Comparison of ENCODE assay signal across 1 cellular context in the genomic region with DNA sequence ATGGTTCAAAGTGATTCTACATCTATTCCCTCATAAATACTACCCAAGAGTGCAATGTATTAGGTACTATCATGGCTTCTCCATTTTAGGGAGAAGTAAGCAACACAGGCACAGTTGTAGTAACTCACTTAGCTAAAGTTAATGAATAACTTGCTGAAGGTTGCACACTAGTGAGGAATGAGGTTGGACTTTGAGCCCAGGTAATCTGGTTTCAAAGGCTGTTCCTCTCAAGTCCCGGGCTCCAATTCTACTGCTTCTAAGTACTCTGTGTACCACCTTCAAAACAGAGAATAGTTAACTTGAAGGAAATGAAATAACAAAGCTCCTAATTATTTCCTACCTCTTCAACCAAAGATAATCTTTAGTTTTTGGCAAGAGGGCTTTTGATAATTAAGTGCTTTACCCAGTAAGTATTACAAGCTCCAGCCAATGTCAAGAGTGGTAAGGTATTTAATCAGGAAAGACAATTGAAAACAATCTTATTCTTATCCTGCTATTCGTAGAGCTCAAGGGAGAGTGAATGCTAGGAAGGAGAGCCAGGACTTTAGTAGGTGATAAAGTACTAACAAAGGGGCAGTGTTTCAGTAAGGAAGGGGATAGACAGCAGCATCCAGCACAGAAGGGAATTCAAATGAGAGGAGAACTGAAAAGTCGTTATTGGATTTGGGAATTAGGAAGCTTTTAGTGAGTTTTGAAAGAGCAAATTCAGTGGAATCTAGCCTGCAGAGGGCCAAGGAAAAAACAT.
A peak's percentile ranks its signal among the peaks of the same experiment; 100 is the strongest.
TF ChIP-seq lines count a peak whose summit lies in the region.

No MANE protein-coding gene starts in this region.

TF ChIP-seq in HepG2, 621 proteins besides CTCF, POLR2A, EP300 and RAD21 (continued from another document and continues in another):
- TF ChIP-seq ZEB1 (IDR thresholded peaks at IDR 0.05; ENCODE audit: insufficient replicate concordance, low read depth) (peak; percentile 71), ZXDC (CRISPR knock-in tag; IDR thresholded peaks at IDR 0.05) (no peak), BRD4 (CRISPR knock-in tag; IDR thresholded peaks at IDR 0.05) (no peak), DDIT3 (CRISPR knock-in tag; IDR thresholded peaks at IDR 0.05) (no peak), KLF12 (CRISPR knock-in tag; IDR thresholded peaks at IDR 0.05; ENCODE audit: borderline replicate concordance) (no peak), ZSCAN9 (CRISPR knock-in tag; IDR thresholded peaks at IDR 0.05; ENCODE audit: borderline replicate concordance) (no peak), HNRNPK (IDR thresholded peaks at IDR 0.05; ENCODE audit: low read depth, low read length, poor library complexity, severe bottlenecking) (no peak), SRSF1 (optimal IDR thresholded peaks at IDR 0.05; ENCODE audit: low read depth, low read length) (no peak), ZNF672 (CRISPR knock-in tag; IDR thresholded peaks at IDR 0.05) (no peak), HOXA5 (CRISPR knock-in tag; IDR thresholded peaks at IDR 0.05) (no peak), ZNF136 (CRISPR knock-in tag; IDR thresholded peaks at IDR 0.05; ENCODE audit: low read depth) (no peak), TEAD3 (CRISPR knock-in tag; optimal IDR thresholded peaks at IDR 0.05; ENCODE audit: borderline replicate concordance) (peak; percentile 76), ARHGAP35 (CRISPR knock-in tag; IDR thresholded peaks at IDR 0.05; ENCODE audit: borderline replicate concordance) (no peak), CBFB (CRISPR knock-in tag; IDR thresholded peaks at IDR 0.05) (no peak), LBX2 (CRISPR knock-in tag; IDR thresholded peaks at IDR 0.05; ENCODE audit: borderline replicate concordance) (no peak), PHF8 (CRISPR knock-in tag; IDR thresholded peaks at IDR 0.05) (no peak), KLF9 (CRISPR knock-in tag; IDR thresholded peaks at IDR 0.05; ENCODE audit: low read depth) (no peak), ZNF333 (CRISPR knock-in tag; IDR thresholded peaks at IDR 0.05; ENCODE audit: borderline replicate concordance) (no peak), KAT8 (CRISPR knock-in tag; IDR thresholded peaks at IDR 0.05) (peak; percentile 58), ZNF576 (CRISPR knock-in tag; IDR thresholded peaks at IDR 0.05) (no peak), PAF1 (CRISPR knock-in tag; IDR thresholded peaks at IDR 0.05) (no peak), ZNF24 (IDR thresholded peaks at IDR 0.05) (no peak), ZNF232 (CRISPR knock-in tag; IDR thresholded peaks at IDR 0.05; ENCODE audit: borderline replicate concordance) (no peak), POLR2G (IDR thresholded peaks at IDR 0.05; ENCODE audit: low read depth, low read length) (no peak), PTBP1 (IDR thresholded peaks at IDR 0.05; ENCODE audit: low read depth, low read length, poor library complexity, severe bottlenecking) (no peak), ZNF883 (CRISPR knock-in tag; IDR thresholded peaks at IDR 0.05; ENCODE audit: not compliant biosample characterization) (no peak), BATF2 (CRISPR knock-in tag; IDR thresholded peaks at IDR 0.05) (no peak), ZNF713 (CRISPR knock-in tag; IDR thresholded peaks at IDR 0.05) (no peak), ATF7-NPFF (CRISPR knock-in tag; IDR thresholded peaks at IDR 0.05; ENCODE audit: low read depth) (no peak), PCBP1 (IDR thresholded peaks at IDR 0.05; ENCODE audit: borderline replicate concordance, low read depth, low read length) (no peak), ZC3H13 (CRISPR knock-in tag; IDR thresholded peaks at IDR 0.05) (no peak), GZF1 (CRISPR knock-in tag; IDR thresholded peaks at IDR 0.05) (no peak), ZNF747 (CRISPR knock-in tag; IDR thresholded peaks at IDR 0.05; ENCODE audit: borderline replicate concordance) (no peak), ZNF552 (CRISPR knock-in tag; IDR thresholded peaks at IDR 0.05; ENCODE audit: borderline replicate concordance) (no peak), TEF (CRISPR knock-in tag; IDR thresholded peaks at IDR 0.05) (no peak)
- TF ChIP-seq, protein P1, sequence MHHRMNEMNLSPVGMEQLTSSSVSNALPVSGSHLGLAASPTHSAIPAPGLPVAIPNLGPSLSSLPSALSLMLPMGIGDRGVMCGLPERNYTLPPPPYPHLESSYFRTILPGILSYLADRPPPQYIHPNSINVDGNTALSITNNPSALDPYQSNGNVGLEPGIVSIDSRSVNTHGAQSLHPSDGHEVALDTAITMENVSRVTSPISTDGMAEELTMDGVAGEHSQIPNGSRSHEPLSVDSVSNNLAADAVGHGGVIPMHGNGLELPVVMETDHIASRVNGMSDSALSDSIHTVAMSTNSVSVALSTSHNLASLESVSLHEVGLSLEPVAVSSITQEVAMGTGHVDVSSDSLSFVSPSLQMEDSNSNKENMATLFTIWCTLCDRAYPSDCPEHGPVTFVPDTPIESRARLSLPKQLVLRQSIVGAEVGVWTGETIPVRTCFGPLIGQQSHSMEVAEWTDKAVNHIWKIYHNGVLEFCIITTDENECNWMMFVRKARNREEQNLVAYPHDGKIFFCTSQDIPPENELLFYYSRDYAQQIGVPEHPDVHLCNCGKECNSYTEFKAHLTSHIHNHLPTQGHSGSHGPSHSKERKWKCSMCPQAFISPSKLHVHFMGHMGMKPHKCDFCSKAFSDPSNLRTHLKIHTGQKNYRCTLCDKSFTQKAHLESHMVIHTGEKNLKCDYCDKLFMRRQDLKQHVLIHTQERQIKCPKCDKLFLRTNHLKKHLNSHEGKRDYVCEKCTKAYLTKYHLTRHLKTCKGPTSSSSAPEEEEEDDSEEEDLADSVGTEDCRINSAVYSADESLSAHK (CRISPR knock-in tag; IDR thresholded peaks at IDR 0.05; ENCODE audit: borderline replicate concordance), result no peak
- TF ChIP-seq, protein P2, sequence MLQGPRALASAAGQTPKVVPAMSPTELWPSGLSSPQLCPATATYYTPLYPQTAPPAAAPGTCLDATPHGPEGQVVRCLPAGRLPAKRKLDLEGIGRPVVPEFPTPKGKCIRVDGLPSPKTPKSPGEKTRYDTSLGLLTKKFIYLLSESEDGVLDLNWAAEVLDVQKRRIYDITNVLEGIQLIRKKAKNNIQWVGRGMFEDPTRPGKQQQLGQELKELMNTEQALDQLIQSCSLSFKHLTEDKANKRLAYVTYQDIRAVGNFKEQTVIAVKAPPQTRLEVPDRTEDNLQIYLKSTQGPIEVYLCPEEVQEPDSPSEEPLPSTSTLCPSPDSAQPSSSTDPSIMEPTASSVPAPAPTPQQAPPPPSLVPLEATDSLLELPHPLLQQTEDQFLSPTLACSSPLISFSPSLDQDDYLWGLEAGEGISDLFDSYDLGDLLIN (CRISPR knock-in tag; IDR thresholded peaks at IDR 0.05; ENCODE audit: borderline replicate concordance), result no peak
- TF ChIP-seq, protein P3, sequence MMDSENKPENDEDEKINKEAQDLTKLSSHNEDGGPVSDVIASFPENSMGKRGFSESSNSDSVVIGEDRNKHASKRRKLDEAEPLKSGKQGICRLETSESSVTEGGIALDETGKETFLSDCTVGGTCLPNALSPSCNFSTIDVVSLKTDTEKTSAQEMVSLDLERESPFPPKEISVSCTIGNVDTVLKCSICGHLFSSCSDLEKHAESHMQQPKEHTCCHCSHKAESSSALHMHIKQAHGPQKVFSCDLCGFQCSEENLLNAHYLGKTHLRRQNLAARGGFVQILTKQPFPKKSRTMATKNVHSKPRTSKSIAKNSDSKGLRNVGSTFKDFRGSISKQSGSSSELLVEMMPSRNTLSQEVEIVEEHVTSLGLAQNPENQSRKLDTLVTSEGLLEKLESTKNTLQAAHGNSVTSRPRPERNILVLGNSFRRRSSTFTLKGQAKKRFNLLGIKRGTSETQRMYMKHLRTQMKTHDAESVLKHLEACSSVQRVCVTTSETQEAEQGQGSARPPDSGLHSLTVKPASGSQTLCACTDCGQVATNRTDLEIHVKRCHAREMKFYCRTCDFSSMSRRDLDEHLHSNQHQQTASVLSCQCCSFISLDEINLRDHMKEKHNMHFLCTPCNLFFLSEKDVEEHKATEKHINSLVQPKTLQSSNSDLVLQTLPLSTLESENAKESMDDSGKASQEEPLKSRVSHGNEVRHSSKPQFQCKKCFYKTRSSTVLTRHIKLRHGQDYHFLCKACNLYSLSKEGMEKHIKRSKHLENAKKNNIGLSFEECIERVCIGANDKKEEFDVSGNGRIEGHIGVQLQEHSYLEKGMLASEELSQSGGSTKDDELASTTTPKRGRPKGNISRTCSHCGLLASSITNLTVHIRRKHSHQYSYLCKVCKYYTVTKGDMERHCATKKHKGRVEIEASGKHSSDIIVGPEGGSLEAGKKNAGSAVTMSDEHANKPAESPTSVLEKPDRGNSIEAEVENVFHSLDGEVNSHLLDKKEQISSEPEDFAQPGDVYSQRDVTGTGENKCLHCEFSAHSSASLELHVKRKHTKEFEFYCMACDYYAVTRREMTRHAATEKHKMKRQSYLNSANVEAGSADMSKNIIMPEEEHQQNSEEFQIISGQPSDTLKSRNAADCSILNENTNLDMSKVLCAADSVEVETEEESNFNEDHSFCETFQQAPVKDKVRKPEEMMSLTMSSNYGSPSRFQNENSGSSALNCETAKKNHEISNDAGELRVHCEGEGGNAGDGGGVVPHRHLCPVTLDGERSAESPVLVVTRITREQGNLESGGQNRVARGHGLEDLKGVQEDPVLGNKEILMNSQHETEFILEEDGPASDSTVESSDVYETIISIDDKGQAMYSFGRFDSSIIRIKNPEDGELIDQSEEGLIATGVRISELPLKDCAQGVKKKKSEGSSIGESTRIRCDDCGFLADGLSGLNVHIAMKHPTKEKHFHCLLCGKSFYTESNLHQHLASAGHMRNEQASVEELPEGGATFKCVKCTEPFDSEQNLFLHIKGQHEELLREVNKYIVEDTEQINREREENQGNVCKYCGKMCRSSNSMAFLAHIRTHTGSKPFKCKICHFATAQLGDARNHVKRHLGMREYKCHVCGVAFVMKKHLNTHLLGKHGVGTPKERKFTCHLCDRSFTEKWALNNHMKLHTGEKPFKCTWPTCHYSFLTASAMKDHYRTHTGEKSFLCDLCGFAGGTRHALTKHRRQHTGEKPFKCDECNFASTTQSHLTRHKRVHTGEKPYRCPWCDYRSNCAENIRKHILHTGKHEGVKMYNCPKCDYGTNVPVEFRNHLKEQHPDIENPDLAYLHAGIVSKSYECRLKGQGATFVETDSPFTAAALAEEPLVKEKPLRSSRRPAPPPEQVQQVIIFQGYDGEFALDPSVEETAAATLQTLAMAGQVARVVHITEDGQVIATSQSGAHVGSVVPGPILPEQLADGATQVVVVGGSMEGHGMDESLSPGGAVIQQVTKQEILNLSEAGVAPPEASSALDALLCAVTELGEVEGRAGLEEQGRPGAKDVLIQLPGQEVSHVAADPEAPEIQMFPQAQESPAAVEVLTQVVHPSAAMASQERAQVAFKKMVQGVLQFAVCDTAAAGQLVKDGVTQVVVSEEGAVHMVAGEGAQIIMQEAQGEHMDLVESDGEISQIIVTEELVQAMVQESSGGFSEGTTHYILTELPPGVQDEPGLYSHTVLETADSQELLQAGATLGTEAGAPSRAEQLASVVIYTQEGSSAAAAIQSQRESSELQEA (CRISPR knock-in tag; IDR thresholded peaks at IDR 0.05; ENCODE audit: not compliant biosample characterization), result no peak
- TF ChIP-seq, protein P4, sequence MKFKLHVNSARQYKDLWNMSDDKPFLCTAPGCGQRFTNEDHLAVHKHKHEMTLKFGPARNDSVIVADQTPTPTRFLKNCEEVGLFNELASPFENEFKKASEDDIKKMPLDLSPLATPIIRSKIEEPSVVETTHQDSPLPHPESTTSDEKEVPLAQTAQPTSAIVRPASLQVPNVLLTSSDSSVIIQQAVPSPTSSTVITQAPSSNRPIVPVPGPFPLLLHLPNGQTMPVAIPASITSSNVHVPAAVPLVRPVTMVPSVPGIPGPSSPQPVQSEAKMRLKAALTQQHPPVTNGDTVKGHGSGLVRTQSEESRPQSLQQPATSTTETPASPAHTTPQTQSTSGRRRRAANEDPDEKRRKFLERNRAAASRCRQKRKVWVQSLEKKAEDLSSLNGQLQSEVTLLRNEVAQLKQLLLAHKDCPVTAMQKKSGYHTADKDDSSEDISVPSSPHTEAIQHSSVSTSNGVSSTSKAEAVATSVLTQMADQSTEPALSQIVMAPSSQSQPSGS (CRISPR knock-in tag; IDR thresholded peaks at IDR 0.05), result no peak
- TF ChIP-seq, protein P5, sequence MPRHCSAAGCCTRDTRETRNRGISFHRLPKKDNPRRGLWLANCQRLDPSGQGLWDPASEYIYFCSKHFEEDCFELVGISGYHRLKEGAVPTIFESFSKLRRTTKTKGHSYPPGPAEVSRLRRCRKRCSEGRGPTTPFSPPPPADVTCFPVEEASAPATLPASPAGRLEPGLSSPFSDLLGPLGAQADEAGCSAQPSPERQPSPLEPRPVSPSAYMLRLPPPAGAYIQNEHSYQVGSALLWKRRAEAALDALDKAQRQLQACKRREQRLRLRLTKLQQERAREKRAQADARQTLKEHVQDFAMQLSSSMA (CRISPR knock-in tag; IDR thresholded peaks at IDR 0.05), result no peak
